Comparison of ENCODE assay signal across 8 cellular contexts in genomic region chr3:43390255-43390588, GRCh38.
DNase-seq lines count a peak whose midpoint lies in the region; ATAC-seq lines count a peak whose summit lies in the region.

No MANE protein-coding gene starts in this region.

- H3K4me3 ChIP-seq in SJCRH30 = no peak overlapping the region

- H3K27me3 ChIP-seq in layer of hippocampus (ENCODE audit: control insufficient read depth, insufficient read depth, low read length) (no peaks in the 10 kb centered on the region), SJCRH30 (no peaks in the 10 kb centered on the region)

- no peak overlapping the region for H3K4me3 Mint-ChIP-seq in activated CD4-positive, alpha-beta T cell treated with anti-CD3 and anti-CD28 coated beads for 36 hours
- peak overlapping the region; percentile 27 to 57 for H3K4me3 Mint-ChIP-seq in stimulated activated naive CD8-positive, alpha-beta T cell treated with anti-CD3 and anti-CD28 coated beads, Interleukin-15, amount 100 ng/mL, for 72 hours

- ATAC-seq in activated CD4-positive, alpha-beta T cell treated with anti-CD3 and anti-CD28 coated beads for 36 hours = no peak
- peak; percentile 27 for ATAC-seq in stimulated activated naive CD8-positive, alpha-beta T cell treated with anti-CD3 and anti-CD28 coated beads, Interleukin-15, amount 100 ng/mL, for 72 hours

- intact Hi-C loops in activated CD4-positive, alpha-beta T cell treated with anti-CD3 and anti-CD28 coated beads for 36 hours (cut with DNase I, micrococcal nuclease) = loop anchor here in 1 of 2 experiments (5.0 kb wide), 1 partner anchor 232 kb away; the partner anchor contains the start of gene ANO10

- H3K4me1 ChIP-seq in SJCRH30 = no peaks in the 10 kb centered on the region

- H3K36me3 Mint-ChIP-seq in activated CD4-positive, alpha-beta T cell treated with anti-CD3 and anti-CD28 coated beads for 36 hours (ENCODE audit: low read depth) = no peaks in the 10 kb centered on the region

- H3K36me3 ChIP-seq in SJCRH30 = no peaks in the 10 kb centered on the region

- H3K27ac Mint-ChIP-seq in activated CD4-positive, alpha-beta T cell treated with anti-CD3 and anti-CD28 coated beads for 36 hours = peak overlapping the region; percentile 77
- H3K27ac Mint-ChIP-seq in stimulated activated naive CD8-positive, alpha-beta T cell treated with anti-CD3 and anti-CD28 coated beads, Interleukin-15, amount 100 ng/mL, for 72 hours = peak overlapping the region; percentile 95 to 97

- CTCF ChIA-PET in activated CD4-positive, alpha-beta T cell treated with anti-CD3 and anti-CD28 coated beads for 36 hours (lab: Charles Lee) = interaction anchor here (1.3 kb wide), 1 partner anchor 113 kb away, joined by 5 read pairs; no protein-coding TSS in a partner anchor

- peaks cover 2% of the 10 kb centered on the region for H3K9me3 Mint-ChIP-seq in activated CD4-positive, alpha-beta T cell treated with anti-CD3 and anti-CD28 coated beads for 36 hours (ENCODE audit: low read depth)
- H3K9me3 Mint-ChIP-seq in stimulated activated naive CD8-positive, alpha-beta T cell treated with anti-CD3 and anti-CD28 coated beads, Interleukin-15, amount 100 ng/mL, for 72 hours = peaks cover 12 to 21% of the 10 kb centered on the region in 2 donors

- no peak for DNase-seq in activated CD4-positive, alpha-beta T cell treated with anti-CD3 and anti-CD28 coated beads for 36 hours
- DNase-seq in activated CD4-positive, alpha-beta T cell treated with anti-CD3 and anti-CD28 coated beads for 4 hours = no peak
- no peak for DNase-seq in stimulated activated naive CD8-positive, alpha-beta T cell treated with anti-CD3 and anti-CD28 coated beads, Interleukin-15, amount 100 ng/mL, for 72 hours
- no peak for DNase-seq in stimulated activated CD8-positive, alpha-beta memory T cell treated with anti-CD3 and anti-CD28 coated beads, Interleukin-4, amount 100 ng/mL, for 48 hours
- DNase-seq in DMS153 treated with DMSO at 0.1 percent for 48 hours (lab: John Stamatoyannopoulos, UW; ENCODE audit: unreplicated experiment) (no peak), SJCRH30 (no peak)

- peaks cover 47% of the 10 kb centered on the region for H3K4me1 Mint-ChIP-seq in activated CD4-positive, alpha-beta T cell treated with anti-CD3 and anti-CD28 coated beads for 36 hours
- peaks cover 74% of the 10 kb centered on the region for H3K4me1 Mint-ChIP-seq in stimulated activated naive CD8-positive, alpha-beta T cell treated with anti-CD3 and anti-CD28 coated beads, Interleukin-15, amount 100 ng/mL, for 72 hours

- H3K9me3 ChIP-seq in SJCRH30 (replicated peaks) = no peaks in the 10 kb centered on the region

- no peaks in the 10 kb centered on the region for H3K27me3 Mint-ChIP-seq in activated CD4-positive, alpha-beta T cell treated with anti-CD3 and anti-CD28 coated beads for 36 hours
- H3K27me3 Mint-ChIP-seq in stimulated activated naive CD8-positive, alpha-beta T cell treated with anti-CD3 and anti-CD28 coated beads, Interleukin-15, amount 100 ng/mL, for 72 hours = no peaks in the 10 kb centered on the region

- POLR2A ChIA-PET in activated CD4-positive, alpha-beta T cell treated with anti-CD3 and anti-CD28 coated beads for 36 hours (lab: Charles Lee) = no interaction called here

- H3K27ac ChIP-seq in angular gyrus (ENCODE audit: low read depth, low read length) (peak overlapping the region; percentile 57), layer of hippocampus (ENCODE audit: low read depth, low read length) (peak overlapping the region; percentile 73), SJCRH30 (no peak overlapping the region)
